ENCODE assay signal across 8 cellular contexts in the genomic region with DNA sequence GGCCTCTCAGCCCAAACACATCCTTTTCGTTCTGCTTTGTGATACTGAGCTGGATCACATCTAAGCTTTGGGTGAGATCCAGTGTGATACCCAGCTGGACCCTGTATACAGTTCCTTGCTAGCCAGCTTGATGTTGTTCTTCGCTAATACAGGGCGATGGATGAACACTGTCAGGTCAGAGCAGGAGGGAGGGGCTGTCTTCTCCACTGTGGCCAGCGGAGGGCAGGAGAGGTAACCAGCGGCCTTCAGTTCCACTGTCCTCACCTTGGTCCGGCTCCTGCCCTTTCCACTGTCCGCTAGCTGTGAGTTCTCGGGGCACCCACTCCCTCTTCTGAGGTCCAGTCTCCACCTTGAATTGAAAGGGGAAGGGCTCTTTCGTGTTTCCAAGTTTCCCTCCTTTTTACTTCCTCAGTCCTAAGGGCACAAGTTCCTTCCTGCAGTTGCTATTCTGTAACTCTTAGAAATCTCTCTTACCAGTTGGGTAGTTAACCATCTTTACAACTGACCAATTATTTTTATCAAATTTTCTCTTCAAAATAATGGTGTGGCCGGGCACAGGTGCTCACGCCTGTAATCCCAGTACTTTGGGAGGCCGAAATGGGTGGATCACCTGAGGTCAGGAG. TPM values are rescaled to one million over a fixed set of nuclear protein-coding genes. Genes with fewer than 3 reads are reported as not detected.
DNase-seq lines count a peak whose midpoint lies in the region; ATAC-seq, FAIRE-seq and TF ChIP-seq lines count a peak whose summit lies in the region.

No MANE protein-coding gene starts in this region.

- H3K4me1 ChIP-seq in astrocyte (ENCODE audit: insufficient read depth, low read length) (peaks cover 16% of the 10 kb centered on the region), mesenchymal stem cell (ENCODE audit: control insufficient read depth, insufficient read depth, low read depth, low read length) (peaks cover 7% of the 10 kb centered on the region)

- no peak overlapping the region for H3K27ac ChIP-seq in astrocyte (ENCODE audit: low read depth, low read length)
- H3K27ac ChIP-seq in mesenchymal stem cell (ENCODE audit: low read length, poor library complexity, severe bottlenecking), result no peak overlapping the region

- H2BK5ac ChIP-seq in mesenchymal stem cell (ENCODE audit: low read depth, low read length, poor library complexity, severe bottlenecking), result no peak overlapping the region

- H3K4me2 ChIP-seq in astrocyte (ENCODE audit: low read length), result no peak overlapping the region
- no peak overlapping the region for H3K4me2 ChIP-seq in mesenchymal stem cell (ENCODE audit: low read length, poor library complexity, severe bottlenecking)

- peaks cover 11% of the 10 kb centered on the region for H3K79me1 ChIP-seq in mesenchymal stem cell (replicated peaks; ENCODE audit: low read length, poor library complexity, severe bottlenecking)

- H3K14ac ChIP-seq in mesenchymal stem cell (ENCODE audit: low read length in 2 of 2), result no peak overlapping the region

- peak overlapping the region; percentile 68 for H3K4me3 Mint-ChIP-seq in astrocyte (ENCODE audit: unreplicated experiment)

- DNase-seq in AG20443 (ENCODE audit: low spot score) (peak; percentile 30), GM13977 (ENCODE audit: low spot score) (no peak), SHP77 treated with DMSO at 0.1 percent for 48 hours (lab: John Stamatoyannopoulos, UW) (peak; percentile 7), astrocyte (ENCODE audit: low read depth) (no peak), mesenchymal stem cell (peak; percentile 63), NCI-H2081 treated with DMSO at 0.1 percent for 48 hours (lab: John Stamatoyannopoulos, UW) (no peak), GM03348 (ENCODE audit: low spot score) (no peak)

- no peak for ATAC-seq in esophagus mucosa

- WGBS in mesenchymal stem cell, result 85% methylated on average over 12 of the region's 12 CpGs

- H3K9ac ChIP-seq in astrocyte (ENCODE audit: low read length) (no peak overlapping the region), mesenchymal stem cell (ENCODE audit: low read length) (peak overlapping the region; percentile 29)

- H3K27ac Mint-ChIP-seq in astrocyte (ENCODE audit: unreplicated experiment), result no peak overlapping the region

- H2BK120ac ChIP-seq in mesenchymal stem cell (ENCODE audit: low read depth, low read length), result no peak overlapping the region

- H3K4ac ChIP-seq in mesenchymal stem cell (ENCODE audit: low read depth in 1 of 2, low read length in 2 of 2), result no peak overlapping the region

- H4K91ac ChIP-seq in mesenchymal stem cell (ENCODE audit: low read length), result no peak overlapping the region

- H3K9me3 ChIP-seq in astrocyte (ENCODE audit: insufficient read depth, low read depth, low read length), result no peaks in the 10 kb centered on the region
- no peaks in the 10 kb centered on the region for H3K9me3 ChIP-seq in mesenchymal stem cell (ENCODE audit: control insufficient read depth, low read length)

- no peak overlapping the region for H4K8ac ChIP-seq in mesenchymal stem cell (ENCODE audit: low read length)

- in situ Hi-C loops in GM13977 (cut with MboI; ENCODE audit: low pct_unique_long_range_greater_than_20kb, low sequenced_read_pairs, unreplicated experiment), result no loop called here

- H2BK15ac ChIP-seq in mesenchymal stem cell (ENCODE audit: low read depth, poor library complexity, severe bottlenecking), result no peak overlapping the region

- H3K4me3 ChIP-seq in astrocyte (ENCODE audit: insufficient read depth, low read depth, low read length), result no peak overlapping the region
- H3K4me3 ChIP-seq in mesenchymal stem cell (ENCODE audit: insufficient read depth in 1 of 2, low read depth in 1 of 2, low read length in 2 of 2), result no peak overlapping the region

- H4K20me1 ChIP-seq in astrocyte (ENCODE audit: insufficient read depth, low read length), result peaks cover 3% of the 10 kb centered on the region

- no peaks in the 10 kb centered on the region for H3K9me3 Mint-ChIP-seq in astrocyte (ENCODE audit: unreplicated experiment)

- no peaks in the 10 kb centered on the region for H3K27me3 Mint-ChIP-seq in astrocyte (ENCODE audit: low read depth, unreplicated experiment)

- H3K4me1 Mint-ChIP-seq in astrocyte (ENCODE audit: low read depth, unreplicated experiment), result peaks cover 7% of the 10 kb centered on the region

- no peak overlapping the region for H2AK5ac ChIP-seq in mesenchymal stem cell (ENCODE audit: low read length, severe bottlenecking)

- no peak overlapping the region for H3K18ac ChIP-seq in mesenchymal stem cell (ENCODE audit: low read depth in 1 of 2, low read length in 2 of 2)

- H3K27me3 ChIP-seq in astrocyte (ENCODE audit: insufficient read depth, low read length), result no peaks in the 10 kb centered on the region
- H3K27me3 ChIP-seq in mesenchymal stem cell (ENCODE audit: control insufficient read depth in 1 of 2, insufficient read depth in 1 of 2, low read length in 2 of 2), result no peaks in the 10 kb centered on the region

- H3K36me3 ChIP-seq in astrocyte (ENCODE audit: insufficient read depth, low read length), result peaks cover 11% of the 10 kb centered on the region
- H3K36me3 ChIP-seq in mesenchymal stem cell (ENCODE audit: control insufficient read depth in 1 of 2, insufficient read depth in 2 of 2, low read depth in 1 of 2, low read length in 2 of 2), result peaks cover 34 to 36% of the 10 kb centered on the region in 2 experiments

- H2AFZ ChIP-seq in astrocyte (ENCODE audit: low read depth, low read length) (no peak overlapping the region), mesenchymal stem cell (ENCODE audit: low read depth, low read length) (no peak overlapping the region)

- peaks cover 48% of the 10 kb centered on the region for H3K79me2 ChIP-seq in astrocyte (ENCODE audit: insufficient read depth, low read length)

- no peak overlapping the region for H2BK12ac ChIP-seq in mesenchymal stem cell (ENCODE audit: low read length in 2 of 2)

- FAIRE-seq in astrocyte (lab: Jason Lieb, UNC), result no peak

- H3K23ac ChIP-seq in mesenchymal stem cell (ENCODE audit: low read length in 2 of 2), result no peak overlapping the region

- TF ChIP-seq CTCF in GM13977 (IDR thresholded peaks at IDR 0.05; ENCODE audit: extremely low read depth, insufficient read depth, missing control alignments) (peak; percentile 91), astrocyte (IDR thresholded peaks at IDR 0.05; ENCODE audit: insufficient read depth, low read depth, low read length) (peak; percentile 50)

- peaks cover 8% of the 10 kb centered on the region for H3K36me3 Mint-ChIP-seq in astrocyte (ENCODE audit: low read depth, unreplicated experiment)

RNA-seq across cellular contexts. Expression of gene ZNF213, which starts 3.0 kb away (rescaled TPM):
- total RNA-seq in astrocyte (11.3 and 12.0 TPM in 2 replicates), esophagus mucosa (9.7 TPM)
- polyA plus RNA-seq in mesenchymal stem cell (2013, experiment 1 of 2), result 6.1 TPM
- 5.7 TPM for polyA plus RNA-seq in mesenchymal stem cell (2013, experiment 2 of 2)

RNA-seq across cellular contexts. Expression of gene ZNF205, which starts 19.5 kb away (rescaled TPM):
- 13.2 and 15.4 TPM in 2 replicates for total RNA-seq in astrocyte
- 8.4 TPM for polyA plus RNA-seq in mesenchymal stem cell (2013, experiment 1 of 2)
- polyA plus RNA-seq in mesenchymal stem cell (2013, experiment 2 of 2), result 8.1 TPM
- total RNA-seq in esophagus mucosa, result 5.6 TPM

RNA-seq across cellular contexts. Expression of gene ZSCAN10, which starts 32.8 kb away (rescaled TPM):
- total RNA-seq in astrocyte (0.22 and 0.25 TPM in 2 replicates), esophagus mucosa (not detected)
- polyA plus RNA-seq in mesenchymal stem cell (2013, experiment 1 of 2), result not detected
- not detected for polyA plus RNA-seq in mesenchymal stem cell (2013, experiment 2 of 2)

RNA-seq across cellular contexts. Expression of gene OR1F1, which starts 56.1 kb away (rescaled TPM):
- total RNA-seq in astrocyte, result 0.32 TPM in 1 of 2 replicates, not detected in the other
- polyA plus RNA-seq in mesenchymal stem cell (2013, experiment 1 of 2), result 0.28 TPM
- 0.21 TPM for polyA plus RNA-seq in mesenchymal stem cell (2013, experiment 2 of 2)
- total RNA-seq in esophagus mucosa, result not detected

Comparison
In these comparisons a context has a peak if more than half of its experiments do, and no peak if none do; other contexts are left out.
1. DNase-seq: peak in AG20443 (single experiment), SHP77 treated with DMSO at 0.1 percent for 48 hours (single experiment) and mesenchymal stem cell (single experiment); none in GM13977 (single experiment), astrocyte (single experiment), NCI-H2081 treated with DMSO at 0.1 percent for 48 hours (single experiment) and GM03348 (single experiment).